1 cellular context compared by ENCODE assay signal in genomic region chr2:97740590-97741182, GRCh38.
A peak's percentile ranks its signal among the peaks of the same experiment; 100 is the strongest.
TF ChIP-seq lines count a peak whose summit lies in the region.

No MANE protein-coding gene starts in this region.

TF ChIP-seq in K562, 482 proteins besides CTCF, POLR2A, EP300 and RAD21 (continued from another document and continues in another):
- TF ChIP-seq ZNF609 (CRISPR knock-in tag; IDR thresholded peaks at IDR 0.05; ENCODE audit: borderline replicate concordance) (no peak), MXD1 (CRISPR knock-in tag; IDR thresholded peaks at IDR 0.05; ENCODE audit: borderline replicate concordance, poor library complexity, severe bottlenecking) (no peak), NR2C2 (CRISPR knock-in tag; IDR thresholded peaks at IDR 0.05) (peak; percentile 71; the same call in 1 of the 2 replicates), NR2C2 (tag; IDR thresholded peaks at IDR 0.05) (peak; percentile 91), PKNOX1 (IDR thresholded peaks at IDR 0.05) (peak; percentile 77), ILF3 (IDR thresholded peaks at IDR 0.05; ENCODE audit: borderline replicate concordance) (no peak), TAF1 (IDR thresholded peaks at IDR 0.05; ENCODE audit: control insufficient read depth, extremely low read depth, insufficient read depth, low read length, severe bottlenecking) (no peak), MGA (IDR thresholded peaks at IDR 0.05) (peak; percentile 58; the same call in 1 of the 2 replicates), ZNF780A (CRISPR knock-in tag; IDR thresholded peaks at IDR 0.05) (no peak), HDAC1 (IDR thresholded peaks at IDR 0.05) (no peak), KLF10 (CRISPR knock-in tag; IDR thresholded peaks at IDR 0.05) (no peak), NFE2L1 (tag; IDR thresholded peaks at IDR 0.05; ENCODE audit: borderline replicate concordance, low read depth) (no peak), KLF16 (IDR thresholded peaks at IDR 0.05) (peak; percentile 17; the same call in 1 of the 2 replicates), IRF9 (tag; IDR thresholded peaks at IDR 0.05) (no peak), ZBTB7A (IDR thresholded peaks at IDR 0.05; ENCODE audit: borderline replicate concordance, control insufficient read depth, low read depth, low read length) (no peak), CBFA2T3 (IDR thresholded peaks at IDR 0.05) (peak; percentile 29; the same call in 1 of the 2 replicates), XRCC4 (IDR thresholded peaks at IDR 0.05; ENCODE audit: extremely low read depth, insufficient read depth, insufficient read length) (no peak), JUND (IDR thresholded peaks at IDR 0.05; ENCODE audit: borderline replicate concordance, low read depth, low read length) (peak; percentile 29; the same call in 1 of the 2 replicates), JUND (tag; IDR thresholded peaks at IDR 0.05; ENCODE audit: borderline replicate concordance, low read depth, low read length) (peak; percentile 16; the same call in 1 of the 3 replicates), RBBP5 (IDR thresholded peaks at IDR 0.05; ENCODE audit: borderline replicate concordance, insufficient read depth, low read length, poor library complexity, severe bottlenecking) (no peak), NFE2 (IDR thresholded peaks at IDR 0.05; ENCODE audit: low read depth) (no peak)
- TF ChIP-seq, protein P1, sequence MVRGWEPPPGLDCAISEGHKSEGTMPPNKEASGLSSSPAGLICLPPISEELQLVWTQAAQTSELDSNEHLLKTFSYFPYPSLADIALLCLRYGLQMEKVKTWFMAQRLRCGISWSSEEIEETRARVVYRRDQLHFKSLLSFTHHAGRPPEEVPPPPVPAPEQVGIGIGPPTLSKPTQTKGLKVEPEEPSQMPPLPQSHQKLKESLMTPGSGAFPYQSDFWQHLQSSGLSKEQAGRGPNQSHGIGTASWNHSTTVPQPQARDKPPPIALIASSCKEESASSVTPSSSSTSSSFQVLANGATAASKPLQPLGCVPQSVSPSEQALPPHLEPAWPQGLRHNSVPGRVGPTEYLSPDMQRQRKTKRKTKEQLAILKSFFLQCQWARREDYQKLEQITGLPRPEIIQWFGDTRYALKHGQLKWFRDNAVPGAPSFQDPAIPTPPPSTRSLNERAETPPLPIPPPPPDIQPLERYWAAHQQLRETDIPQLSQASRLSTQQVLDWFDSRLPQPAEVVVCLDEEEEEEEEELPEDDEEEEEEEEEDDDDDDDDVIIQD (CRISPR knock-in tag; IDR thresholded peaks at IDR 0.05): no peak
- TF ChIP-seq, protein P2, sequence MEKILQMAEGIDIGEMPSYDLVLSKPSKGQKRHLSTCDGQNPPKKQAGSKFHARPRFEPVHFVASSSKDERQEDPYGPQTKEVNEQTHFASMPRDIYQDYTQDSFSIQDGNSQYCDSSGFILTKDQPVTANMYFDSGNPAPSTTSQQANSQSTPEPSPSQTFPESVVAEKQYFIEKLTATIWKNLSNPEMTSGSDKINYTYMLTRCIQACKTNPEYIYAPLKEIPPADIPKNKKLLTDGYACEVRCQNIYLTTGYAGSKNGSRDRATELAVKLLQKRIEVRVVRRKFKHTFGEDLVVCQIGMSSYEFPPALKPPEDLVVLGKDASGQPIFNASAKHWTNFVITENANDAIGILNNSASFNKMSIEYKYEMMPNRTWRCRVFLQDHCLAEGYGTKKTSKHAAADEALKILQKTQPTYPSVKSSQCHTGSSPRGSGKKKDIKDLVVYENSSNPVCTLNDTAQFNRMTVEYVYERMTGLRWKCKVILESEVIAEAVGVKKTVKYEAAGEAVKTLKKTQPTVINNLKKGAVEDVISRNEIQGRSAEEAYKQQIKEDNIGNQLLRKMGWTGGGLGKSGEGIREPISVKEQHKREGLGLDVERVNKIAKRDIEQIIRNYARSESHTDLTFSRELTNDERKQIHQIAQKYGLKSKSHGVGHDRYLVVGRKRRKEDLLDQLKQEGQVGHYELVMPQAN (IDR thresholded peaks at IDR 0.05; ENCODE audit: borderline replicate concordance): no peak
- TF ChIP-seq, protein P3, sequence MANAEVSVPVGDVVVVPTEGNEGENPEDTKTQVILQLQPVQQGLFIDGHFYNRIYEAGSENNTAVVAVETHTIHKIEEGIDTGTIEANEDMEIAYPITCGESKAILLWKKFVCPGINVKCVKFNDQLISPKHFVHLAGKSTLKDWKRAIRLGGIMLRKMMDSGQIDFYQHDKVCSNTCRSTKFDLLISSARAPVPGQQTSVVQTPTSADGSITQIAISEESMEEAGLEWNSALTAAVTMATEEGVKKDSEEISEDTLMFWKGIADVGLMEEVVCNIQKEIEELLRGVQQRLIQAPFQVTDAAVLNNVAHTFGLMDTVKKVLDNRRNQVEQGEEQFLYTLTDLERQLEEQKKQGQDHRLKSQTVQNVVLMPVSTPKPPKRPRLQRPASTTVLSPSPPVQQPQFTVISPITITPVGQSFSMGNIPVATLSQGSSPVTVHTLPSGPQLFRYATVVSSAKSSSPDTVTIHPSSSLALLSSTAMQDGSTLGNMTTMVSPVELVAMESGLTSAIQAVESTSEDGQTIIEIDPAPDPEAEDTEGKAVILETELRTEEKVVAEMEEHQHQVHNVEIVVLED (CRISPR knock-in tag; IDR thresholded peaks at IDR 0.05): no peak
- TF ChIP-seq, protein P4, sequence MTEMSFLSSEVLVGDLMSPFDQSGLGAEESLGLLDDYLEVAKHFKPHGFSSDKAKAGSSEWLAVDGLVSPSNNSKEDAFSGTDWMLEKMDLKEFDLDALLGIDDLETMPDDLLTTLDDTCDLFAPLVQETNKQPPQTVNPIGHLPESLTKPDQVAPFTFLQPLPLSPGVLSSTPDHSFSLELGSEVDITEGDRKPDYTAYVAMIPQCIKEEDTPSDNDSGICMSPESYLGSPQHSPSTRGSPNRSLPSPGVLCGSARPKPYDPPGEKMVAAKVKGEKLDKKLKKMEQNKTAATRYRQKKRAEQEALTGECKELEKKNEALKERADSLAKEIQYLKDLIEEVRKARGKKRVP (CRISPR knock-in tag; IDR thresholded peaks at IDR 0.05): no peak
